41 cellular contexts compared by ENCODE assay signal in genomic region chr5:75005561-75005960, GRCh38.
"Had no signal": no experiment of that assay in that cellular context is flagged by ENCODE, and none has a peak within 500 bp of the region (broad histone marks: within the 10 kb centered on the region; RNA-seq: fewer than 3 reads in every experiment).

No MANE protein-coding gene starts in this region.

- H3K27me3 Mint-ChIP-seq: activated naive CD4-positive, alpha-beta T cell treated with anti-CD3 and anti-CD28 coated beads, Interleukin-2, amount 50 U/mL, for 24 hours; activated naive CD8-positive, alpha-beta T cell; activated naive CD8-positive, alpha-beta T cell treated with anti-CD3 and anti-CD28 coated beads for 36 hours; activated naive CD8-positive, alpha-beta T cell treated with anti-CD3 and anti-CD28 coated beads, Interleukin-2, amount 10 ng/mL, durations not matched to agents 7 days and 5 days; activated naive CD8-positive, alpha-beta T cell treated with anti-CD3 and anti-CD28 coated beads, Interleukin-2, amount 50 U/mL, for 24 hours; brain; central memory CD8-positive, alpha-beta T cell had no signal

- H3K27ac ChIP-seq: adrenal gland, ascending aorta, body of pancreas, brain microvascular endothelial cell, breast epithelium, cardiac muscle cell had no signal

- ATAC-seq: activated naive CD4-positive, alpha-beta T cell treated with anti-CD3 and anti-CD28 coated beads, Interleukin-2, amount 50 U/mL, for 72 hours; activated naive CD8-positive, alpha-beta T cell treated with anti-CD3 and anti-CD28 coated beads, Interleukin-2, amount 50 U/mL, for 24 hours; activated T-cell treated with anti-CD3 and anti-CD28 coated beads, Interleukin-2, amount 50 U/mL, for 4 hours; activated T-cell treated with anti-CD3 and anti-CD28 coated beads, Interleukin-2, amount 50 U/mL, for 72 hours; activated T-helper 17 cell treated with anti-CD3 and anti-CD28 coated beads, Interleukin-2, amount 50 U/mL, for 72 hours; body of pancreas had no signal

- H3K4me1 Mint-ChIP-seq: activated T-helper 17 cell treated with anti-CD3 and anti-CD28 coated beads, Interleukin-2, amount 50 U/mL, for 72 hours; brain had no signal

- H3K36me3 Mint-ChIP-seq: activated naive CD4-positive, alpha-beta T cell treated with anti-CD3 and anti-CD28 coated beads, Interleukin-2, amount 10 ng/mL, durations not matched to agents 7 days and 5 days; brain had no signal

- FAIRE-seq: astrocyte, bronchial epithelial cell had no signal

- H3K9me3 ChIP-seq: adrenal gland, body of pancreas had no signal

- H3K4me1 ChIP-seq: adrenal gland, ascending aorta, breast epithelium had no signal

- H3K27ac Mint-ChIP-seq: activated naive CD4-positive, alpha-beta T cell treated with anti-CD3 and anti-CD28 coated beads for 36 hours; activated naive CD4-positive, alpha-beta T cell treated with anti-CD3 and anti-CD28 coated beads, Interleukin-2, amount 10 ng/mL, durations not matched to agents 7 days and 5 days; activated naive CD4-positive, alpha-beta T cell treated with anti-CD3 and anti-CD28 coated beads, Interleukin-2, amount 50 U/mL, for 24 hours; activated naive CD4-positive, alpha-beta T cell treated with anti-CD3 and anti-CD28 coated beads, Interleukin-2, amount 50 U/mL, for 72 hours; activated naive CD8-positive, alpha-beta T cell; activated naive CD8-positive, alpha-beta T cell treated with anti-CD3 and anti-CD28 coated beads for 36 hours; activated naive CD8-positive, alpha-beta T cell treated with anti-CD3 and anti-CD28 coated beads, Interleukin-2, amount 10 ng/mL, durations not matched to agents 7 days and 5 days; activated naive CD8-positive, alpha-beta T cell treated with anti-CD3 and anti-CD28 coated beads, Interleukin-2, amount 50 U/mL, for 24 hours; activated T-cell treated with anti-CD3 and anti-CD28 coated beads, Interleukin-2, amount 50 U/mL, for 24 hours; activated T-cell treated with anti-CD3 and anti-CD28 coated beads, Interleukin-2, amount 50 U/mL, for 72 hours; activated T-helper 1 cell treated with anti-CD3 and anti-CD28 coated beads, Interleukin-12 subunit alpha, Interleukin-12 subunit beta, Interleukin-2, Interleukin-4 antibody, amounts not matched to agents 30 ng/mL and 10 ng/mL and 1 ng/mL, durations not matched to agents 14 hours and 24 hours and 36 hours; activated T-helper 17 cell treated with anti-CD3 and anti-CD28 coated beads, Interleukin-2, amount 50 U/mL, for 72 hours; activated T-helper 2 cell treated with anti-CD3 and anti-CD28 coated beads, Interferon-gamma antibody, Interleukin-2, Interleukin-4, amounts not matched to agents 10 μg/mL and 5 μg/mL and 100 μg/mL, durations not matched to agents 14 hours and 24 hours and 36 hours; brain had no signal

- H3K4me3 ChIP-seq: adrenal gland, ascending aorta, body of pancreas, breast epithelium, cardiac muscle cell had no signal

- H3K4me3 Mint-ChIP-seq: activated naive CD4-positive, alpha-beta T cell treated with anti-CD3 and anti-CD28 coated beads for 36 hours; activated naive CD4-positive, alpha-beta T cell treated with anti-CD3 and anti-CD28 coated beads, Interleukin-2, amount 10 ng/mL, durations not matched to agents 7 days and 5 days; activated naive CD4-positive, alpha-beta T cell treated with anti-CD3 and anti-CD28 coated beads, Interleukin-2, amount 50 U/mL, for 24 hours; activated naive CD8-positive, alpha-beta T cell; activated naive CD8-positive, alpha-beta T cell treated with anti-CD3 and anti-CD28 coated beads for 36 hours; activated naive CD8-positive, alpha-beta T cell treated with anti-CD3 and anti-CD28 coated beads, Interleukin-2, amount 10 ng/mL, durations not matched to agents 7 days and 5 days; activated naive CD8-positive, alpha-beta T cell treated with anti-CD3 and anti-CD28 coated beads, Interleukin-2, amount 50 U/mL, for 24 hours; activated T-cell treated with anti-CD3 and anti-CD28 coated beads, Interleukin-2, amount 50 U/mL, for 24 hours; activated T-cell treated with anti-CD3 and anti-CD28 coated beads, Interleukin-2, amount 50 U/mL, for 4 hours; activated T-cell treated with anti-CD3 and anti-CD28 coated beads, Interleukin-2, amount 50 U/mL, for 72 hours; activated T-helper 1 cell treated with anti-CD3 and anti-CD28 coated beads, Interleukin-12 subunit alpha, Interleukin-12 subunit beta, Interleukin-2, Interleukin-4 antibody, amounts not matched to agents 30 ng/mL and 10 ng/mL and 1 ng/mL, durations not matched to agents 14 hours and 24 hours and 36 hours; activated T-helper 17 cell treated with anti-CD3 and anti-CD28 coated beads, Interleukin-2, amount 50 U/mL, for 72 hours; brain; central memory CD8-positive, alpha-beta T cell had no signal

- H3K27me3 ChIP-seq: adrenal gland, ascending aorta, body of pancreas, brain microvascular endothelial cell, breast epithelium, cardiac muscle cell had no signal

- DNase-seq: activated effector memory CD4-positive, alpha-beta T cell treated with anti-CD3 and anti-CD28 coated beads, Interleukin-2, amount 50 U/mL, for 16 hours; activated effector memory CD4-positive, alpha-beta T cell treated with Interleukin-2 at 50 U/mL for 16 hours; activated gamma-delta T cell; activated gamma-delta T cell treated with Interleukin-2 at 50 U/mL for 16 hours; activated naive CD4-positive, alpha-beta T cell; activated naive CD4-positive, alpha-beta T cell treated with anti-CD3 and anti-CD28 coated beads for 36 hours; activated naive CD4-positive, alpha-beta T cell treated with anti-CD3 and anti-CD28 coated beads, Interleukin-2, amount 10 ng/mL, durations not matched to agents 7 days and 5 days; activated naive CD4-positive, alpha-beta T cell treated with anti-CD3 and anti-CD28 coated beads, Interleukin-2, amount 50 U/mL, for 16 hours; activated naive CD4-positive, alpha-beta T cell treated with Interleukin-2 at 50 U/mL for 16 hours; activated naive CD8-positive, alpha-beta T cell treated with anti-CD3 and anti-CD28 coated beads for 36 hours; activated naive CD8-positive, alpha-beta T cell treated with anti-CD3 and anti-CD28 coated beads, Interleukin-2, amount 10 ng/mL, durations not matched to agents 7 days and 5 days; activated naive CD8-positive, alpha-beta T cell treated with anti-CD3 and anti-CD28 coated beads, Interleukin-2, amount 50 U/mL, for 24 hours; activated T-cell treated with anti-CD3 and anti-CD28 coated beads for 4 hours; activated T-cell treated with anti-CD3 and anti-CD28 coated beads, Interleukin-2, amount 50 U/mL, for 1 hour; activated T-cell treated with anti-CD3 and anti-CD28 coated beads, Interleukin-2, amount 50 U/mL, for 24 hours; activated T-cell treated with anti-CD3 and anti-CD28 coated beads, Interleukin-2, amount 50 U/mL, for 4 hours; activated T-cell treated with anti-CD3 and anti-CD28 coated beads, Interleukin-2, amount 50 U/mL, for 48 hours; activated T-cell treated with anti-CD3 and anti-CD28 coated beads, Interleukin-2, amount 50 U/mL, for 72 hours; adrenal gland; amniotic stem cell; amygdala; anterior cingulate cortex; aorta; body of pancreas; brain microvascular endothelial cell; caudate nucleus; central memory CD4-positive, alpha-beta T cell; cerebellar nuclear complex had no signal

- H3K36me3 ChIP-seq: adrenal gland, ascending aorta, brain microvascular endothelial cell, breast epithelium, cardiac muscle cell had no signal

- H3K9me3 Mint-ChIP-seq: activated T-helper 17 cell treated with anti-CD3 and anti-CD28 coated beads, Interleukin-2, amount 50 U/mL, for 72 hours had no signal
